1 cellular context compared by ENCODE assay signal in genomic region chr1:207823531-207823879, GRCh38.
TF ChIP-seq lines count a peak whose summit lies in the region.

No MANE protein-coding gene starts in this region.

TF ChIP-seq in GM12878, 131 proteins besides CTCF, POLR2A, EP300 and RAD21 (continued from another document):
- TF ChIP-seq ZBTB33 (IDR thresholded peaks at IDR 0.05) = no peak
TF ChIP-seq in GM12878: peak in this region for 0.
